9 cellular contexts compared by ENCODE assay signal in the genomic region with DNA sequence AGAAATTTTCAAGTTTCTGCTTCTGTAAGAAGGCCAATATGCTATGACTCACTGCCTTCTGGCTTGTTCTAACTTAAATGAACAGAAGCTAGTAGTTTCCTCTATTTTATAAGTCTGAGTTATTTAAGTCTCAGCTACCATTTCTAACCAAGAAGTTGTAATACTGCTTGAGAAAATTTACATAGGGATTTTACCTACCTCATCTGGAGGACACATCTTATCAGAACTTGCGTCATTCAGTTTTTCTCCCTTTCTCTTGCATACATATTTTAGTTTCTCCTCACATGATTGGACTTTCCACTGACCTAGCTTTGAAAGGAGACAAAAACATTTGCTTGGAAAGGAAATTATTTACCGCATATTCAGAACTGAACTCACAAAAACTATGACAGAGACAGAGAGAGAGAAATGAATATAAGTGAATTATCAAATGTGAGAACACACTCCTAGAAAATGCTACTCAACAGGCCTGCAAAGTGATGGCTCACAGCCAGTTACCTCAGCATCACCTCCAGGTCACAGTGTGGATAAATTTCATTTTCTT.
DNase-seq lines count a peak whose midpoint lies in the region; ATAC-seq, FAIRE-seq and TF ChIP-seq lines count a peak whose summit lies in the region.
"Had no signal": no experiment of that assay in that cellular context is flagged by ENCODE, and none has a peak within 500 bp of the region (broad histone marks: within the 10 kb centered on the region; RNA-seq: fewer than 3 reads in every experiment).

No MANE protein-coding gene starts in this region.

- TF ChIP-seq POLR2A in H54 (IDR thresholded peaks at IDR 0.05; ENCODE audit: low read depth, low read length) (no peak), erythroblast (IDR thresholded peaks at IDR 0.05; ENCODE audit: low read length) (no peak)

- no peak for FAIRE-seq in H54 (lab: Jason Lieb, UNC)

- peak; percentile 89 for ATAC-seq in HG03045 (IDR thresholded peaks at IDR 0.05; ENCODE audit: unreplicated experiment)

- peak; percentile 28 for DNase-seq in stimulated activated naive CD4-positive, alpha-beta T cell treated with Interleukin-2 at 50 U/mL for 16 hours (lab: John Stamatoyannopoulos, UW)
- no peak for DNase-seq in stimulated activated naive CD4-positive, alpha-beta T cell (lab: John Stamatoyannopoulos, UW)
- DNase-seq in amniotic epithelial cell (ENCODE audit: low read depth) = peak; percentile 49
- no peak for DNase-seq in H54 (ENCODE audit: insufficient read length, low spot score)
- DNase-seq in NCI-H69 (lab: John Stamatoyannopoulos, UW) = no peak
- no peak for DNase-seq in erythroblast (lab: John Stamatoyannopoulos, UW)
- no peak for DNase-seq in NCI-H2081 (lab: John Stamatoyannopoulos, UW)
- DNase-seq: NCI-H774 had no signal

Comparison
In these comparisons a context has a peak if more than half of its experiments do, and no peak if none do; other contexts are left out.
1. DNase-seq: peak in stimulated activated naive CD4-positive, alpha-beta T cell treated with Interleukin-2 at 50 U/mL for 16 hours (single experiment) and amniotic epithelial cell (single experiment); none in stimulated activated naive CD4-positive, alpha-beta T cell (0 of 6), H54 (single experiment), NCI-H69 (single experiment), erythroblast (0 of 2) and NCI-H2081 (0 of 2).